ENCODE assay signal across 18 cellular contexts in the genomic region with DNA sequence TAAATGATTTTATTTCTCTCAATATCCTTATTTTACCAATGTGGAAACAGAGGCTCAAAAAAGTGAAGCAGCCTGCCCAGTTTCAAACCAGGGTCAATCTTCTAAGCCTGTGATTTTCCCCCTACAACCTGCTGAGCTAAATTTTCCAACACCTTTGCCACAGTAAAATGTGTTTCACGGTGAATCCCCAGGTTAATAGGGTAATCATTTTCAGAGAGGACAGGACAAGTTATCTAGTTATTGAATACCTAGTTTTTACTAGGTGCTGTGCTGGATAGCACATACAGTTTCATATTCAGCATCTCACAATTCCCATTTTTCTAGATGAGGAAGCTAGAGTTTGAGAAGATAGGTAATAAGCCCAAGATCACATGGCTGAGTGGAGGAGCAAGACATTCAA.
DNase-seq lines count a peak whose midpoint lies in the region; ATAC-seq and TF ChIP-seq lines count a peak whose summit lies in the region.
"Had no signal": no experiment of that assay in that cellular context is flagged by ENCODE, and none has a peak within 500 bp of the region (broad histone marks: within the 10 kb centered on the region; RNA-seq: fewer than 3 reads in every experiment).

No MANE protein-coding gene starts in this region.

- peak; percentile 58 for ATAC-seq in GM19452 (IDR thresholded peaks at IDR 0.05; ENCODE audit: unreplicated experiment)
- peak; percentile 42 for ATAC-seq in HG02763 (IDR thresholded peaks at IDR 0.05; ENCODE audit: unreplicated experiment)
- peak; percentile 34 for ATAC-seq in HG03469 (IDR thresholded peaks at IDR 0.05; ENCODE audit: unreplicated experiment)
- no peak for ATAC-seq in GM18519 (IDR thresholded peaks at IDR 0.05; ENCODE audit: low FRiP score, unreplicated experiment)
- ATAC-seq in HG02571 (IDR thresholded peaks at IDR 0.05; ENCODE audit: unreplicated experiment) = no peak
- ATAC-seq: HepG2 had no signal

- no peaks in the 10 kb centered on the region for H3K4me1 ChIP-seq in right atrium auricular region
- no peaks in the 10 kb centered on the region for H3K4me1 ChIP-seq in HAP-1

- no peak overlapping the region for H3K4me3 ChIP-seq in right atrium auricular region
- no peak overlapping the region for H3K4me3 ChIP-seq in HAP-1

- DNase-seq in right atrium auricular region (ENCODE audit: low spot score) (no peak), HAP-1 (ENCODE audit: low spot score in 2 of 2) (no peak)
- DNase-seq: ACHN, COR-L47, EL, HCEC 1CT, KG1, NCI-H1436, NCI-H2029, NCI-H510A, NCI-H774, RPMI8226 had no signal

- H3K27me3 ChIP-seq in right atrium auricular region (no peaks in the 10 kb centered on the region), HAP-1 (ENCODE audit: low read depth) (no peaks in the 10 kb centered on the region; the same call in 1 of the 2 replicates)

- TF ChIP-seq CTCF in right atrium auricular region (IDR thresholded peaks at IDR 0.05) = no peak

- H3K9me3 ChIP-seq in right atrium auricular region = no peaks in the 10 kb centered on the region
- H3K9me3 ChIP-seq in HAP-1 = no peaks in the 10 kb centered on the region

- in situ Hi-C loops in HAP-1 (cut with MboI; ENCODE audit: low sequenced_read_pairs) = no loop called here

- no peak overlapping the region for H3K27ac ChIP-seq in right atrium auricular region

- no peaks in the 10 kb centered on the region for H3K36me3 ChIP-seq in right atrium auricular region
- no peaks in the 10 kb centered on the region for H3K36me3 ChIP-seq in HAP-1 (replicated peaks)

Comparison
In these comparisons a context has a peak if more than half of its experiments do, and no peak if none do; other contexts are left out.
1. ATAC-seq: peak in GM19452 (single experiment), HG02763 (single experiment) and HG03469 (single experiment); none in GM18519 (single experiment) and HG02571 (single experiment).